In genomic region chr17:63387941-63388340, GRCh38 we compare ENCODE assay signal across 29 cellular contexts.
"Had no signal": no experiment of that assay in that cellular context is flagged by ENCODE, and none has a peak within 500 bp of the region (broad histone marks: within the 10 kb centered on the region; RNA-seq: fewer than 3 reads in every experiment).

No MANE protein-coding gene starts in this region.

- DNase-seq: colonic mucosa; effector memory CD8-positive, alpha-beta T cell; erythroblast; foreskin melanocyte; glutamatergic neuron; heart right ventricle; hippocampal formation; kidney glomerular epithelial cell; left colon; left ventricle myocardium inferior; lower lobe of right lung; naive thymus-derived CD8-positive, alpha-beta T cell; nephron progenitor cell; nucleus accumbens; posterior cingulate gyrus; psoas muscle; right cardiac atrium; sigmoid colon; stimulated activated CD8-positive, alpha-beta memory T cell treated with anti-CD3 and anti-CD28 coated beads, Interleukin-4, amount 100 ng/mL, for 48 hours; stimulated activated naive CD4-positive, alpha-beta T cell; stimulated activated naive CD8-positive, alpha-beta T cell treated with anti-CD3 and anti-CD28 coated beads, Interleukin-15, amount 100 ng/mL, for 72 hours; transverse colon; upper lobe of right lung; uterus had no signal

- H3K9me3 Mint-ChIP-seq: central memory CD8-positive, alpha-beta T cell; dendritic cell treated with granulocyte-macrophage colony-stimulating factor and Interleukin-4, amounts not matched to agents 40 ng/mL and 50 ng/mL, for 4 days; effector memory CD8-positive, alpha-beta T cell; naive thymus-derived CD8-positive, alpha-beta T cell; nephron progenitor cell; stimulated activated naive CD8-positive, alpha-beta T cell treated with anti-CD3 and anti-CD28 coated beads, Interleukin-15, amount 100 ng/mL, for 72 hours had no signal

- H3K4me1 Mint-ChIP-seq: central memory CD8-positive, alpha-beta T cell; naive thymus-derived CD8-positive, alpha-beta T cell; nephron progenitor cell; stimulated activated naive CD8-positive, alpha-beta T cell treated with anti-CD3 and anti-CD28 coated beads, Interleukin-15, amount 100 ng/mL, for 72 hours had no signal

- H3K27ac ChIP-seq: colonic mucosa, heart right ventricle, left ventricle myocardium inferior, lower lobe of right lung, psoas muscle, sigmoid colon, suprapubic skin, transverse colon, upper lobe of right lung, uterus had no signal

- H3K27me3 ChIP-seq: colonic mucosa, heart right ventricle, sigmoid colon, suprapubic skin, transverse colon, upper lobe of right lung, uterus had no signal

- ATAC-seq: effector memory CD8-positive, alpha-beta T cell; heart right ventricle; left colon; lower lobe of right lung; naive thymus-derived CD8-positive, alpha-beta T cell; psoas muscle; right cardiac atrium; stimulated activated naive CD8-positive, alpha-beta T cell treated with anti-CD3 and anti-CD28 coated beads, Interleukin-15, amount 100 ng/mL, for 72 hours; upper lobe of right lung had no signal

- FAIRE-seq: endometrium, islet of Langerhans had no signal

- H3K27me3 Mint-ChIP-seq: central memory CD8-positive, alpha-beta T cell; dendritic cell treated with granulocyte-macrophage colony-stimulating factor and Interleukin-4, amounts not matched to agents 40 ng/mL and 50 ng/mL, for 4 days; effector memory CD8-positive, alpha-beta T cell; naive thymus-derived CD8-positive, alpha-beta T cell; stimulated activated naive CD8-positive, alpha-beta T cell treated with anti-CD3 and anti-CD28 coated beads, Interleukin-15, amount 100 ng/mL, for 72 hours had no signal

- H3K4me1 ChIP-seq: colonic mucosa, heart right ventricle, left ventricle myocardium inferior, lower lobe of right lung, psoas muscle, suprapubic skin, transverse colon, upper lobe of right lung, uterus had no signal

- H3K4me3 ChIP-seq: colonic mucosa, heart right ventricle, left ventricle myocardium inferior, lower lobe of right lung, psoas muscle, sigmoid colon, suprapubic skin, transverse colon, upper lobe of right lung, uterus had no signal

- H3K9me3 ChIP-seq: colonic mucosa, heart right ventricle, left ventricle myocardium inferior, lower lobe of right lung, psoas muscle, sigmoid colon, suprapubic skin, transverse colon, upper lobe of right lung, uterus had no signal

- H3K27ac Mint-ChIP-seq: dendritic cell treated with granulocyte-macrophage colony-stimulating factor and Interleukin-4, amounts not matched to agents 40 ng/mL and 50 ng/mL, for 4 days; effector memory CD8-positive, alpha-beta T cell; naive thymus-derived CD8-positive, alpha-beta T cell; nephron progenitor cell; stimulated activated naive CD8-positive, alpha-beta T cell treated with anti-CD3 and anti-CD28 coated beads, Interleukin-15, amount 100 ng/mL, for 72 hours had no signal

- H3K4me3 Mint-ChIP-seq: central memory CD8-positive, alpha-beta T cell; dendritic cell treated with granulocyte-macrophage colony-stimulating factor and Interleukin-4, amounts not matched to agents 40 ng/mL and 50 ng/mL, for 4 days; effector memory CD8-positive, alpha-beta T cell; naive thymus-derived CD8-positive, alpha-beta T cell; nephron progenitor cell; stimulated activated naive CD8-positive, alpha-beta T cell treated with anti-CD3 and anti-CD28 coated beads, Interleukin-15, amount 100 ng/mL, for 72 hours had no signal

- H3K36me3 ChIP-seq: colonic mucosa, transverse colon, uterus had no signal
